In genomic region chr6:79627422-79627821, GRCh38 we compare ENCODE assay signal across 27 cellular contexts.
"Had no signal": no experiment of that assay in that cellular context is flagged by ENCODE, and none has a peak within 500 bp of the region (broad histone marks: within the 10 kb centered on the region; RNA-seq: fewer than 3 reads in every experiment).

No MANE protein-coding gene starts in this region.

- H3K27me3 ChIP-seq: colonic mucosa, thyroid gland, upper lobe of left lung, vagina had no signal

- H3K4me3 ChIP-seq: colonic mucosa, esophagus squamous epithelium, left lung, lower lobe of right lung, neural progenitor cell, psoas muscle, smooth muscle cell, stomach, thyroid gland, upper lobe of left lung, vagina had no signal

- DNase-seq: activated CD4-positive, alpha-beta T cell treated with anti-CD3 and anti-CD28 coated beads for 48 hours; activated CD4-positive, alpha-beta T cell treated with anti-CD3 and anti-CD28 coated beads, Interleukin-2, amount 50 U/mL, for 48 hours; activated CD8-positive, alpha-beta memory T cell treated with anti-CD3 and anti-CD28 coated beads for 24 hours; activated effector memory CD4-positive, alpha-beta T cell treated with Interleukin-2 at 50 U/mL for 16 hours; activated naive CD4-positive, alpha-beta T cell treated with Interleukin-2 at 50 U/mL for 16 hours; anterior cingulate cortex; colonic mucosa; effector CD8-positive, alpha-beta T cell; esophagus squamous epithelium; foreskin melanocyte; left lung; lower lobe of right lung; mesendoderm; natural killer cell; occipital lobe; psoas muscle; stimulated activated CD4-positive, alpha-beta T cell treated with anti-CD3 and anti-CD28 coated beads, Interleukin-1b, Interleukin-23, amount 100 ng/mL, for 48 hours; stimulated activated naive B cell treated with anti-CD40 and anti-IgM and Interleukin-4, amounts not matched to agents 10 μg/mL and 1 μg/mL and 100 μg/mL, for 72 hours; stomach; thyroid gland; upper lobe of left lung had no signal

- H3K4me1 ChIP-seq: colonic mucosa, psoas muscle had no signal

- H3K9ac ChIP-seq: neural progenitor cell, parathyroid adenoma had no signal

- H3K4me2 ChIP-seq: neural progenitor cell, smooth muscle cell had no signal

- H2AFZ ChIP-seq: neural progenitor cell, parathyroid adenoma had no signal

- H3K27ac ChIP-seq: colonic mucosa, epithelial cell of prostate, esophagus squamous epithelium, left lung, lower lobe of right lung, neural progenitor cell, parathyroid adenoma, psoas muscle, stomach, thyroid gland, upper lobe of left lung, vagina, VCaP had no signal

- ATAC-seq: left lung; lower lobe of right lung; natural killer cell; psoas muscle; stimulated activated naive B cell treated with anti-CD40 and anti-IgM and Interleukin-4, amounts not matched to agents 10 μg/mL and 1 μg/mL and 100 μg/mL, for 72 hours had no signal

- H3K36me3 ChIP-seq: colonic mucosa, esophagus squamous epithelium, left lung, lower lobe of right lung, neural progenitor cell, stomach, thyroid gland, upper lobe of left lung, vagina had no signal

- H3K9me3 ChIP-seq: colonic mucosa, esophagus squamous epithelium, left lung, lower lobe of right lung, stomach, thyroid gland, upper lobe of left lung, vagina had no signal
